Comparison of ENCODE assay signal across 12 cellular contexts in genomic region chr11:73838443-73839122, GRCh38. TPM values are rescaled to one million over a fixed set of nuclear protein-coding genes. Genes with fewer than 3 reads are reported as not detected.
DNase-seq lines count a peak whose midpoint lies in the region; ATAC-seq and TF ChIP-seq lines count a peak whose summit lies in the region.
"Had no signal": no experiment of that assay in that cellular context is flagged by ENCODE, and none has a peak within 500 bp of the region (broad histone marks: within the 10 kb centered on the region; RNA-seq: fewer than 3 reads in every experiment).

No MANE protein-coding gene starts in this region.

- H3K9me1 ChIP-seq in IMR-90 (ENCODE audit: insufficient read depth, low read length) = peaks cover 6% of the 10 kb centered on the region

- no peak overlapping the region for H2BK5ac ChIP-seq in IMR-90 (ENCODE audit: low read depth, low read length, poor library complexity, severe bottlenecking)

- ATAC-seq in IMR-90 (ENCODE audit: low read depth) (peak; percentile 94), upper lobe of right lung (no peak), HG03354 (IDR thresholded peaks at IDR 0.05; ENCODE audit: poor library complexity, severe bottlenecking, unreplicated experiment) (no peak)
- ATAC-seq: stimulated activated effector memory CD8-positive, alpha-beta T cell treated with anti-CD3 and anti-CD28 coated beads, Interleukin-12 subunit alpha, Interleukin-12 subunit beta, amount 100 ng/mL, for 72 hours had no signal

- TF ChIP-seq POLR2A in IMR-90 (IDR thresholded peaks at IDR 0.05; ENCODE audit: low read depth, low read length) = no peak

- peak overlapping the region in 1 of 2 experiments; percentile 37; a peak in 2 of 4 replicates for H4K8ac ChIP-seq in IMR-90 (ENCODE audit: low read depth in 2 of 2, low read length in 2 of 2)

- H3K79me1 ChIP-seq in IMR-90 (ENCODE audit: low read depth in 1 of 2, low read length in 2 of 2) = peaks cover 0 to 12% of the 10 kb centered on the region in 2 experiments; a peak in 3 of 4 replicates

- TF ChIP-seq RAD21 in IMR-90 (IDR thresholded peaks at IDR 0.05; ENCODE audit: low read length) = no peak

- peak; percentile 50 for DNase-seq in IMR-90
- DNase-seq in cerebellar cortex (ENCODE audit: low spot score) = peak; percentile 23
- DNase-seq in inferior parietal cortex (ENCODE audit: extremely low spot score) = peak; percentile 52
- DNase-seq in superior temporal gyrus (ENCODE audit: extremely low spot score) = peak; percentile 55
- no peak for DNase-seq in D341Med (ENCODE audit: low spot score)
- DNase-seq in upper lobe of right lung = no peak
- DNase-seq: activated CD4-positive, alpha-beta T cell treated with anti-CD3 and anti-CD28 coated beads, Interleukin-2, amount 50 U/mL, for 1 hour; activated gamma-delta T cell treated with Interleukin-2 at 50 U/mL for 16 hours; effector CD8-positive, alpha-beta T cell; hippocampal formation had no signal

- no peak overlapping the region for H3K9ac ChIP-seq in IMR-90 (ENCODE audit: low read depth, low read length)

- peak overlapping the region; percentile 5; the same call in 1 of the 2 replicates for H3K27ac ChIP-seq in IMR-90 (ENCODE audit: insufficient read depth, low read length)
- H3K27ac ChIP-seq in upper lobe of right lung = no peak overlapping the region

- H3K4me2 ChIP-seq in IMR-90 (ENCODE audit: low read depth, low read length) = peak overlapping the region; percentile 18

- H2BK120ac ChIP-seq in IMR-90 (ENCODE audit: low read depth, low read length) = no peak overlapping the region

- in situ Hi-C loops in IMR-90 (cut with MboI; ENCODE audit: low sequenced_read_pairs) = no loop called here

- H3K4ac ChIP-seq in IMR-90 (ENCODE audit: low read depth, low read length) = peak overlapping the region; percentile 48; the same call in 1 of the 2 replicates

- no peak overlapping the region for H2AK9ac ChIP-seq in IMR-90 (replicated peaks; ENCODE audit: low read depth, low read length, poor library complexity)

- H3K27me3 ChIP-seq in IMR-90 (ENCODE audit: control insufficient read depth, insufficient read depth, low read length) = no peaks in the 10 kb centered on the region
- no peaks in the 10 kb centered on the region for H3K27me3 ChIP-seq in upper lobe of right lung

- H4K91ac ChIP-seq in IMR-90 (ENCODE audit: insufficient read depth, low read depth, low read length) = no peak overlapping the region

- dilution Hi-C loops in IMR-90 (cut with HindIII; ENCODE audit: low sequenced_read_pairs, unreplicated experiment) = no loop called here

- no peak overlapping the region for H3K56ac ChIP-seq in IMR-90 (ENCODE audit: extremely low read depth, insufficient read depth, low read length)

- H2AK5ac ChIP-seq in IMR-90 (ENCODE audit: low read depth, low read length) = no peak overlapping the region

- TF ChIP-seq CTCF in IMR-90 (conservative IDR thresholded peaks at IDR 0.05; ENCODE audit: low read depth, low read length) (no peak), upper lobe of right lung (IDR thresholded peaks at IDR 0.05) (no peak)

- no TSS peak for BruUV-seq in IMR-90 (replicated peaks; lab: Mats Ljungman, UMichigan)

- 0 out of 2 replicates have a peak overlapping the region, but pooled peaks have one; percentile 41 for H3K23ac ChIP-seq in IMR-90 (ENCODE audit: low read depth, low read length)

- intact Hi-C loops in IMR-90 (cut with micrococcal nuclease) = no loop called here
- intact Hi-C loops in upper lobe of right lung (cut with DNase I) = no loop called here

- H3K4me3 ChIP-seq in IMR-90 (ENCODE audit: insufficient read depth, low read depth, low read length) (no peak overlapping the region), upper lobe of right lung (no peak overlapping the region)

- 100% methylated on average over 1 of the region's 3 CpGs; no CpG with 5 or more reads in 1 of the 2 experiments for WGBS in IMR-90 (ENCODE audit: extremely low coverage in 2 of 2, insufficient read length in 1 of 2), 2 experiments

- H3K9me3 ChIP-seq in IMR-90 (ENCODE audit: control insufficient read depth, insufficient read depth, low read length) (no peaks in the 10 kb centered on the region), upper lobe of right lung (no peaks in the 10 kb centered on the region)

- no peak overlapping the region for H3K14ac ChIP-seq in IMR-90 (replicated peaks; ENCODE audit: low read depth, low read length)

- H4K5ac ChIP-seq in IMR-90 (ENCODE audit: low read depth, low read length) = no peak overlapping the region

- H4K20me1 ChIP-seq in IMR-90 (ENCODE audit: insufficient read depth, low read length) = no peaks in the 10 kb centered on the region; the same call in 1 of the 2 replicates

- 0 out of 2 replicates have a peak overlapping the region, but pooled peaks have one; percentile 38 for H2BK20ac ChIP-seq in IMR-90 (ENCODE audit: low read depth, low read length)

- CTCF ChIA-PET in IMR-90 (lab: Yijun Ruan, JAX) = no interaction called here

- H2AFZ ChIP-seq in IMR-90 (replicated peaks; ENCODE audit: low read length, poor library complexity) = peak overlapping the region; percentile 80

- peaks cover 5% of the 10 kb centered on the region for H3K36me3 ChIP-seq in IMR-90 (ENCODE audit: control insufficient read depth, insufficient read depth, low read length)
- peaks cover 6% of the 10 kb centered on the region for H3K36me3 ChIP-seq in upper lobe of right lung

- H3K4me1 ChIP-seq in IMR-90 (ENCODE audit: control insufficient read depth, insufficient read depth, low read length) = peaks cover 4% of the 10 kb centered on the region
- no peaks in the 10 kb centered on the region for H3K4me1 ChIP-seq in upper lobe of right lung

- H2BK15ac ChIP-seq in IMR-90 (ENCODE audit: low read depth, low read length) = no peak overlapping the region

- H3K18ac ChIP-seq in IMR-90 (ENCODE audit: low read depth, low read length) = no peak overlapping the region

- POLR2A ChIA-PET in IMR-90 (lab: Charles Lee; ENCODE audit: unreplicated experiment) = no interaction called here

TF ChIP-seq in IMR-90, 13 proteins besides CTCF, POLR2A, EP300 and RAD21:
- TF ChIP-seq USF2 (IDR thresholded peaks at IDR 0.05; ENCODE audit: low read depth, low read length) (no peak), MXI1 (IDR thresholded peaks at IDR 0.05; ENCODE audit: borderline replicate concordance, low read depth, low read length) (no peak), RFX5 (IDR thresholded peaks at IDR 0.05; ENCODE audit: low read depth, low read length) (no peak), CHD1 (IDR thresholded peaks at IDR 0.05; ENCODE audit: low read depth, low read length) (no peak), ELK1 (IDR thresholded peaks at IDR 0.05; ENCODE audit: borderline replicate concordance, low read depth, low read length) (no peak), SMC3 (IDR thresholded peaks at IDR 0.05; ENCODE audit: low read depth, low read length) (no peak)

RNA-seq across cellular contexts. Expression of gene COA4, which starts 38.1 kb away (rescaled TPM):
- total RNA-seq in IMR-90 (2012; rRNA removed) (78.0 and 95.5 TPM in 2 replicates), upper lobe of right lung (48.1 TPM)
- 97.4 and 117 TPM in 2 replicates for polyA plus RNA-seq in IMR-90 (2012; rRNA removed)
- 166 and 219 TPM in 2 replicates for polyA plus RNA-seq in IMR-90 (2012; cell fraction: cytosol; rRNA removed)
- polyA plus RNA-seq in IMR-90 (2012; cell fraction: nucleus; rRNA removed; ENCODE audit: low replicate concordance) = 67.1 and 69.9 TPM in 2 replicates

RNA-seq across cellular contexts. Expression of gene PAAF1, which starts 38.2 kb away (rescaled TPM):
- total RNA-seq in IMR-90 (2012; rRNA removed) = 15.0 and 15.1 TPM in 2 replicates
- polyA plus RNA-seq in IMR-90 (2012; rRNA removed) = 12.6 and 16.4 TPM in 2 replicates
- polyA plus RNA-seq in IMR-90 (2012; cell fraction: cytosol; rRNA removed) = 4.6 and 6.3 TPM in 2 replicates
- 4.6 and 22.0 TPM in 2 replicates for polyA plus RNA-seq in IMR-90 (2012; cell fraction: nucleus; rRNA removed; ENCODE audit: low replicate concordance)
- 13.9 TPM for total RNA-seq in upper lobe of right lung

RNA-seq across cellular contexts. Expression of gene MRPL48, which starts 50.9 kb away (rescaled TPM):
- total RNA-seq in IMR-90 (2012; rRNA removed) = 24.0 and 30.3 TPM in 2 replicates
- polyA plus RNA-seq in IMR-90 (2012; rRNA removed) = 29.4 and 30.6 TPM in 2 replicates
- 7.8 and 19.4 TPM in 2 replicates for polyA plus RNA-seq in IMR-90 (2012; cell fraction: cytosol; rRNA removed)
- polyA plus RNA-seq in IMR-90 (2012; cell fraction: nucleus; rRNA removed; ENCODE audit: low replicate concordance) = 2.7 and 12.3 TPM in 2 replicates
- 21.4 TPM for total RNA-seq in upper lobe of right lung

Comparison
In these comparisons a context has a peak if more than half of its experiments do, and no peak if none do; other contexts are left out.
1. DNase-seq: peak in IMR-90 (single experiment), cerebellar cortex (single experiment), inferior parietal cortex (single experiment) and superior temporal gyrus (single experiment); none in D341Med (single experiment) and upper lobe of right lung (single experiment).